ENCODE assay signal across 32 cellular contexts in the genomic region with DNA sequence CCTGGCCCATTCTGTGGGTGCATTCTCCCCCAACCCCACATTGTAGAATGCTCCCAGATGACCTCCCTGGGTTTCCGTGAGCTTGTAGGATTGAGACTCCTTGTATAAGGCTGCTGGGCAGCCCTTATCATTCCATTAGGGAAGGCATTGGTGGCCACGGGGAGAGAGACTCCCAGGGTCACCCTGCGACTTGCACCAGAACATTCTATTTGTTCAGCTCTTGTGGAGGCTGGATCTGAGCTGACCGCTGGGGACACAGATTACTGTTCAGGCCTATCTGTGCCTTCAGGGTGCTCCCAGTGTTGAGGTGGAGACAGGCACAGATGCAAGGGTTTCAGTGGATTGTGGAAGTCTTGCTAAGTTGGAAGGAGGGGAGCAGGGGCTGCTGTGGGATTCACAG. TPM values are rescaled to one million over a fixed set of nuclear protein-coding genes. Genes with fewer than 3 reads are reported as not detected.
"Had no signal": no experiment of that assay in that cellular context is flagged by ENCODE, and none has a peak within 500 bp of the region (broad histone marks: within the 10 kb centered on the region; RNA-seq: fewer than 3 reads in every experiment).

No MANE protein-coding gene starts in this region.

- ATAC-seq: activated CD4-positive, alpha-beta T cell treated with anti-CD3 and anti-CD28 coated beads for 36 hours; gastrocnemius medialis; left ventricle myocardium superior; mucosa of descending colon; natural killer cell treated with Interleukin-12 subunit alpha and Interleukin-12 subunit beta and Interleukin-15 and Interleukin-18, amount 100 ng/mL, for 72 hours; sciatic nerve; stimulated activated memory B cell treated with anti-CD40 and anti-IgM and Interleukin-4, amounts not matched to agents 10 μg/mL and 1 μg/mL and 100 μg/mL, for 72 hours; T-cell had no signal

- H3K36me3 ChIP-seq: uterus had no signal

- H3K9me3 ChIP-seq: ascending aorta, gastrocnemius medialis, mucosa of descending colon, neutrophil, testis, uterus had no signal

- H3K4me3 Mint-ChIP-seq: activated CD4-positive, alpha-beta T cell treated with anti-CD3 and anti-CD28 coated beads for 36 hours; activated naive CD8-positive, alpha-beta T cell treated with anti-CD3 and anti-CD28 coated beads, Interleukin-2, amount 10 ng/mL, durations not matched to agents 7 days and 5 days; natural killer cell treated with Interleukin-12 subunit alpha and Interleukin-12 subunit beta and Interleukin-15 and Interleukin-18, amount 100 ng/mL, for 72 hours; stimulated activated memory B cell treated with anti-CD40 and anti-IgM and Interleukin-4, amounts not matched to agents 10 μg/mL and 1 μg/mL and 100 μg/mL, for 72 hours; T-cell; T-helper 2 cell treated with Interferon-gamma antibody and Interleukin-4, amounts not matched to agents 5 μg/mL and 100 μg/mL, for 36 hours had no signal

- H3K27me3 Mint-ChIP-seq: activated CD4-positive, alpha-beta T cell treated with anti-CD3 and anti-CD28 coated beads for 36 hours; activated naive CD8-positive, alpha-beta T cell treated with anti-CD3 and anti-CD28 coated beads, Interleukin-2, amount 10 ng/mL, durations not matched to agents 7 days and 5 days; natural killer cell treated with Interleukin-12 subunit alpha and Interleukin-12 subunit beta and Interleukin-15 and Interleukin-18, amount 100 ng/mL, for 72 hours; progenitor cell of endocrine pancreas; stimulated activated memory B cell treated with anti-CD40 and anti-IgM and Interleukin-4, amounts not matched to agents 10 μg/mL and 1 μg/mL and 100 μg/mL, for 72 hours; T-cell had no signal

- H3K36me3 Mint-ChIP-seq: natural killer cell treated with Interleukin-12 subunit alpha and Interleukin-12 subunit beta and Interleukin-15 and Interleukin-18, amount 100 ng/mL, for 72 hours had no signal

- H3K4me2 ChIP-seq: hepatocyte had no signal

- H3K9me3 Mint-ChIP-seq: activated naive CD8-positive, alpha-beta T cell treated with anti-CD3 and anti-CD28 coated beads, Interleukin-2, amount 10 ng/mL, durations not matched to agents 7 days and 5 days; natural killer cell treated with Interleukin-12 subunit alpha and Interleukin-12 subunit beta and Interleukin-15 and Interleukin-18, amount 100 ng/mL, for 72 hours; stimulated activated memory B cell treated with anti-CD40 and anti-IgM and Interleukin-4, amounts not matched to agents 10 μg/mL and 1 μg/mL and 100 μg/mL, for 72 hours; T-cell; T-helper 2 cell treated with Interferon-gamma antibody and Interleukin-4, amounts not matched to agents 5 μg/mL and 100 μg/mL, for 36 hours had no signal

- H3K4me1 ChIP-seq: ascending aorta, gastrocnemius medialis, testis, uterus had no signal

- H3K27ac Mint-ChIP-seq: activated CD4-positive, alpha-beta T cell treated with anti-CD3 and anti-CD28 coated beads for 36 hours; activated naive CD8-positive, alpha-beta T cell treated with anti-CD3 and anti-CD28 coated beads, Interleukin-2, amount 10 ng/mL, durations not matched to agents 7 days and 5 days; natural killer cell treated with Interleukin-12 subunit alpha and Interleukin-12 subunit beta and Interleukin-15 and Interleukin-18, amount 100 ng/mL, for 72 hours; progenitor cell of endocrine pancreas; stimulated activated memory B cell treated with anti-CD40 and anti-IgM and Interleukin-4, amounts not matched to agents 10 μg/mL and 1 μg/mL and 100 μg/mL, for 72 hours; T-cell; T-helper 2 cell treated with Interferon-gamma antibody and Interleukin-4, amounts not matched to agents 5 μg/mL and 100 μg/mL, for 36 hours had no signal

- H3K27ac ChIP-seq: ascending aorta, brain microvascular endothelial cell, gastrocnemius medialis, hepatocyte, neutrophil, testis, uterus had no signal

- DNase-seq: activated CD4-positive, alpha-beta T cell treated with anti-CD3 and anti-CD28 coated beads for 36 hours; activated CD4-positive, CD25-positive, alpha-beta regulatory T cell; activated CD8-positive, alpha-beta memory T cell treated with anti-CD3 and anti-CD28 coated beads for 24 hours; activated effector memory CD4-positive, alpha-beta T cell treated with Interleukin-2 at 50 U/mL for 16 hours; activated naive CD4-positive, alpha-beta T cell treated with Interleukin-2 at 50 U/mL for 16 hours; activated naive CD8-positive, alpha-beta T cell treated with anti-CD3 and anti-CD28 coated beads, Interleukin-2, amount 10 ng/mL, durations not matched to agents 7 days and 5 days; brain microvascular endothelial cell; central memory CD4-positive, alpha-beta T cell; dermis blood vessel endothelial cell; effector CD4-positive, alpha-beta T cell; gastrocnemius medialis; glutamatergic neuron; islet precursor cell; left ventricle myocardium superior; mucosa of descending colon; small intestine; stimulated activated CD4-positive, alpha-beta T cell treated with anti-CD3 and anti-CD28 coated beads, Interleukin-4, amount 100 ng/mL, for 24 hours; T-cell; testis; trophoblast cell; uterus had no signal

- H3K4me3 ChIP-seq: ascending aorta, gastrocnemius medialis, hepatocyte, mucosa of descending colon, testis, uterus had no signal

- H3K27me3 ChIP-seq: ascending aorta, brain microvascular endothelial cell, gastrocnemius medialis, hepatocyte, neutrophil, testis, uterus had no signal

RNA-seq across cellular contexts. Expression of a gene that starts 29.5 kb away (rescaled TPM):
- total RNA-seq: activated naive CD8-positive, alpha-beta T cell treated with anti-CD3 and anti-CD28 coated beads, Interleukin-2, amount 10 ng/mL, durations not matched to agents 7 days and 5 days; ascending aorta; dermis blood vessel endothelial cell; epithelial cell of proximal tubule; mesenteric fat pad; mucosa of descending colon; osteocyte; T-cell had no signal
